ENCODE assay signal across 20 cellular contexts in the genomic region with DNA sequence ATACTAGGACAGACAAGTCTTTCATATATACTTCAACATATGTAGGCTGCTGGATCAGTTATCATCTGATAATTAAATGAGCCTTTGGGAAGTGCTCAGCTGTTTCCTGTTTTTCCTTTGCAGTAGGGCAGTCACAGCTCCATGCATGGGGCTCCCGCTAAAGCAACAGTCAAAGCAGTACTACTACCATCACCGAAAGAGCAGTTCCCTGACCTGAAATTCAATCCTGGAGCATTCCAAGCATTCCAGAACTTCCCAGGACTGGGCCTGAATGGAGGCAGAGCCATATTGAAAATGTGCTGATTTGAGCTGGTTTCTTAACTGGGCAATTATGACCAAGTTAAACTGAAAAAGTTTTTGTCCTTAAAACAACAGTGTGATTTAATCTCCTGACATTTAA. TPM values are rescaled to one million over a fixed set of nuclear protein-coding genes. Genes with fewer than 3 reads are reported as not detected.
A peak's percentile ranks its signal among the peaks of the same experiment; 100 is the strongest.
DNase-seq lines count a peak whose midpoint lies in the region; ATAC-seq, FAIRE-seq and TF ChIP-seq lines count a peak whose summit lies in the region.
"Had no signal": no experiment of that assay in that cellular context is flagged by ENCODE, and none has a peak within 500 bp of the region (broad histone marks: within the 10 kb centered on the region; RNA-seq: fewer than 3 reads in every experiment).

No MANE protein-coding gene starts in this region.

- BruUV-seq in endothelial cell of umbilical vein (replicated peaks; lab: Mats Ljungman, UMichigan) (no TSS peak), OCI-LY7 (replicated peaks; lab: Mats Ljungman, UMichigan) (no TSS peak)

- H3K79me2 ChIP-seq in endothelial cell of umbilical vein (ENCODE audit: control insufficient read depth, insufficient read depth, low read length): peaks cover 27% of the 10 kb centered on the region
- peaks cover 48% of the 10 kb centered on the region for H3K79me2 ChIP-seq in OCI-LY7 (ENCODE audit: insufficient read depth, low read depth, low read length)

- H3K9ac ChIP-seq in endothelial cell of umbilical vein (replicated peaks; ENCODE audit: extremely low read depth, insufficient read depth, low read length) (peak overlapping the region; percentile 50), kidney (ENCODE audit: low read length in 2 of 2) (no peak overlapping the region), neuronal stem cell (ENCODE audit: low read depth, low read length, poor library complexity) (no peak overlapping the region)

- no peaks in the 10 kb centered on the region for H3K9me1 ChIP-seq in endothelial cell of umbilical vein (replicated peaks; ENCODE audit: control insufficient read depth, extremely low read depth, insufficient read depth, low read length)

- no peak overlapping the region for H2BK15ac ChIP-seq in neuronal stem cell (ENCODE audit: low read length)

- TF ChIP-seq CTCF in endothelial cell of umbilical vein (IDR thresholded peaks at IDR 0.05; ENCODE audit: extremely low read depth in 1 of 2, insufficient read depth in 1 of 2, low read depth in 1 of 2, low read length in 2 of 2): no peak
- TF ChIP-seq CTCF in kidney (IDR thresholded peaks at IDR 0.05; ENCODE audit: borderline replicate concordance, extremely low read depth, insufficient read depth): no peak
- TF ChIP-seq CTCF in OCI-LY7 (conservative IDR thresholded peaks at IDR 0.05; ENCODE audit: low read length): no peak

- H4K20me1 ChIP-seq in endothelial cell of umbilical vein (replicated peaks; ENCODE audit: control insufficient read depth, extremely low read depth, insufficient read depth, low read length) (no peaks in the 10 kb centered on the region), OCI-LY7 (ENCODE audit: insufficient read depth, low read length) (no peaks in the 10 kb centered on the region)

- FAIRE-seq in endothelial cell of umbilical vein (lab: Jason Lieb, UNC) (peak; percentile 95), kidney (lab: Jason Lieb, UNC) (no peak)

- H3K9me3 ChIP-seq in endothelial cell of umbilical vein (replicated peaks; ENCODE audit: control insufficient read depth, insufficient read depth, low read length): no peaks in the 10 kb centered on the region
- H3K9me3 ChIP-seq in kidney (ENCODE audit: control insufficient read depth in 1 of 2, low read length in 2 of 2): peaks cover 0 to 6% of the 10 kb centered on the region in 2 donors
- peaks cover 4 to 16% of the 10 kb centered on the region in 2 donors for H3K9me3 ChIP-seq in neuronal stem cell (replicated peaks in 1 of 2; ENCODE audit: control insufficient read depth in 2 of 2, insufficient read depth in 1 of 2, low read depth in 1 of 2, low read length in 2 of 2)
- peaks cover 14% of the 10 kb centered on the region; the same call in 1 of the 2 replicates for H3K9me3 ChIP-seq in OCI-LY7 (ENCODE audit: low read length)
- H3K9me3 ChIP-seq: body of pancreas had no signal

- no peak overlapping the region for H4K91ac ChIP-seq in neuronal stem cell (ENCODE audit: low read depth, low read length, poor library complexity)

- H2BK5ac ChIP-seq in neuronal stem cell (ENCODE audit: low read length): no peak overlapping the region

- H3K4me1 ChIP-seq in endothelial cell of umbilical vein (ENCODE audit: control insufficient read depth, extremely low read depth, insufficient read depth, low read length) (peaks cover 40% of the 10 kb centered on the region), kidney (ENCODE audit: control insufficient read depth in 1 of 2, insufficient read depth in 1 of 2, low read depth in 1 of 2, low read length in 2 of 2) (no peaks in the 10 kb centered on the region), neuronal stem cell (ENCODE audit: control insufficient read depth in 2 of 2, insufficient read depth in 1 of 2, low read depth in 1 of 2, low read length in 2 of 2) (no peaks in the 10 kb centered on the region), OCI-LY7 (ENCODE audit: insufficient read depth, low read length, poor library complexity, severe bottlenecking) (peaks cover 14% of the 10 kb centered on the region)
- H3K4me1 ChIP-seq: body of pancreas had no signal

- CTCF ChIA-PET in endothelial cell of umbilical vein (lab: Charles Lee): interaction anchor here (0.7 to 1.3 kb wide), 5 partner anchors 8 to 286 kb away, joined by 3 to 9 read pairs (median 3); a partner anchor contains a TSS
- CTCF ChIA-PET in OCI-LY7 (lab: Charles Lee; ENCODE audit: unreplicated experiment): no interaction called here

- ATAC-seq in GM19397 (IDR thresholded peaks at IDR 0.05; ENCODE audit: unreplicated experiment): no peak
- ATAC-seq: activated CD8-positive, alpha-beta T cell treated with anti-CD3 and anti-CD28 coated beads for 36 hours; activated T-helper 17 cell treated with anti-CD3 and anti-CD28 coated beads, Interleukin-2, amount 50 U/mL, for 72 hours; body of pancreas; Right ventricle myocardium inferior had no signal

- H2AK5ac ChIP-seq in neuronal stem cell (ENCODE audit: low read depth, low read length): no peak overlapping the region

- no peaks in the 10 kb centered on the region for H3K79me1 ChIP-seq in neuronal stem cell (ENCODE audit: low read depth, low read length)

- H2BK12ac ChIP-seq in neuronal stem cell (ENCODE audit: low read length): no peak overlapping the region

- POLR2A ChIA-PET in endothelial cell of umbilical vein (lab: Charles Lee) (interaction anchor here (1.2 kb wide), 1 partner anchor 21 kb away, joined by 14 read pairs; a partner anchor contains a TSS), OCI-LY7 (lab: Charles Lee) (interaction anchor here (0.6 to 3.9 kb wide), 4 partner anchors 8 to 61 kb away, joined by 4 to 11 read pairs (median 8); a partner anchor contains a TSS)

- DNase-seq in AG08395 (ENCODE audit: low spot score) (peak; percentile 14), LHCN-M2 (ENCODE audit: low read depth) (peak; percentile 89), endothelial cell of umbilical vein (ENCODE audit: low read depth, low spot score) (peak; percentile 96), left kidney (ENCODE audit: low read depth, low spot score) (peak; percentile 35), kidney (no peak), neuronal stem cell (ENCODE audit: low spot score) (no peak), OCI-LY7 (ENCODE audit: low spot score) (no peak)
- DNase-seq: ACHN; activated CD8-positive, alpha-beta T cell treated with anti-CD3 and anti-CD28 coated beads for 36 hours; body of pancreas; effector memory CD4-positive, alpha-beta T cell; hippocampal formation; Karpas-422; midbrain; NCI-H187; stimulated activated CD4-positive, alpha-beta T cell treated with anti-CD3 and anti-CD28 coated beads, Interleukin-1b, Interleukin-23, amount 100 ng/mL, for 48 hours had no signal

- H3K27ac ChIP-seq in endothelial cell of umbilical vein (ENCODE audit: insufficient read depth, low read depth, low read length) (peak overlapping the region; percentile 63), kidney (ENCODE audit: low read depth in 2 of 2, low read length in 2 of 2) (no peak overlapping the region), neuronal stem cell (replicated peaks; ENCODE audit: low read length) (no peak overlapping the region), OCI-LY7 (ENCODE audit: low read depth, low read length, poor library complexity, severe bottlenecking) (no peak overlapping the region)
- H3K27ac ChIP-seq: body of pancreas, tibial nerve had no signal

- H3K4me3 ChIP-seq in endothelial cell of umbilical vein (replicated peaks in 1 of 3; ENCODE audit: insufficient read depth in 1 of 3, low read depth in 1 of 3, low read length in 3 of 3): no peak overlapping the region
- H3K4me3 ChIP-seq in kidney (ENCODE audit: low read length in 2 of 2): no peak overlapping the region
- no peak overlapping the region for H3K4me3 ChIP-seq in neuronal stem cell (ENCODE audit: low read length in 2 of 2)
- H3K4me3 ChIP-seq in OCI-LY7 (ENCODE audit: low read depth, low read length, poor library complexity, severe bottlenecking): no peak overlapping the region
- H3K4me3 ChIP-seq: body of pancreas, tibial nerve had no signal

- H2AFZ ChIP-seq in endothelial cell of umbilical vein (ENCODE audit: low read depth, low read length) (no peak overlapping the region), neuronal stem cell (ENCODE audit: low read length) (no peak overlapping the region), OCI-LY7 (ENCODE audit: low read length) (no peak overlapping the region)

- no peaks in the 10 kb centered on the region for H3K9me2 ChIP-seq in OCI-LY7 (ENCODE audit: insufficient read depth, low read length)

- intact Hi-C loops in endothelial cell of umbilical vein (cut with micrococcal nuclease) (no loop called here), kidney (cut with DNase I) (no loop called here), OCI-LY7 (cut with micrococcal nuclease; ENCODE audit: unreplicated experiment) (no loop called here)

- H3K27me3 ChIP-seq in endothelial cell of umbilical vein (ENCODE audit: control insufficient read depth in 2 of 2, insufficient read depth in 2 of 2, low read length in 2 of 2): no peaks in the 10 kb centered on the region
- H3K27me3 ChIP-seq in neuronal stem cell (ENCODE audit: control insufficient read depth in 3 of 3, insufficient read depth in 3 of 3, low read depth in 1 of 3, low read length in 3 of 3): no peaks in the 10 kb centered on the region
- H3K27me3 ChIP-seq: body of pancreas, tibial nerve had no signal

- WGBS in neuronal stem cell (ENCODE audit: extremely low coverage in 2 of 2, insufficient read length in 2 of 2, insufficient replicate concordance in 1 of 2), 2 donors: no CpG with 5 or more reads among the region's 2 CpGs

- dilution Hi-C loops in endothelial cell of umbilical vein (cut with MboI; ENCODE audit: extremely low pct_ligation_motif_present, low sequenced_read_pairs): no loop called here

- H3K4ac ChIP-seq in neuronal stem cell (ENCODE audit: low read length): no peak overlapping the region

- no peak overlapping the region for H4K8ac ChIP-seq in neuronal stem cell (ENCODE audit: low read depth, low read length)

- no peak overlapping the region for H3K18ac ChIP-seq in neuronal stem cell (ENCODE audit: low read length)

- H3K4me2 ChIP-seq in endothelial cell of umbilical vein (ENCODE audit: insufficient read depth, low read length): peak overlapping the region; percentile 59
- H3K4me2 ChIP-seq in neuronal stem cell (ENCODE audit: insufficient read depth, low read length, poor library complexity, severe bottlenecking): no peak overlapping the region
- H3K4me2 ChIP-seq in OCI-LY7 (ENCODE audit: low read length): no peak overlapping the region

- no peaks in the 10 kb centered on the region for H3K36me3 ChIP-seq in endothelial cell of umbilical vein (ENCODE audit: control insufficient read depth in 2 of 2, extremely low read depth in 1 of 2, insufficient read depth in 2 of 2, low read length in 2 of 2)
- H3K36me3 ChIP-seq in kidney (ENCODE audit: control insufficient read depth in 1 of 2, insufficient read depth in 2 of 2, low read length in 2 of 2): no peaks in the 10 kb centered on the region
- peaks cover 0 to 2% of the 10 kb centered on the region in 2 donors for H3K36me3 ChIP-seq in neuronal stem cell (replicated peaks in 1 of 2; ENCODE audit: control insufficient read depth in 2 of 2, insufficient read depth in 2 of 2, low read length in 2 of 2)
- H3K36me3 ChIP-seq in OCI-LY7 (ENCODE audit: insufficient read depth, low read length): peaks cover 13% of the 10 kb centered on the region

- no peak overlapping the region for H3K23ac ChIP-seq in neuronal stem cell (ENCODE audit: low read depth, low read length, poor library complexity)

- no peak for TF ChIP-seq POLR2A in endothelial cell of umbilical vein (IDR thresholded peaks at IDR 0.05; ENCODE audit: low read depth, low read length)

- no peak overlapping the region for H3K14ac ChIP-seq in neuronal stem cell (ENCODE audit: low read length)

- no peak overlapping the region for H2BK120ac ChIP-seq in neuronal stem cell (ENCODE audit: low read depth, low read length)

RNA-seq across cellular contexts. Expression of a gene that starts 20.5 kb away (rescaled TPM):
- total RNA-seq in LHCN-M2 (2014; rRNA removed) (87.2 and 138 TPM in 2 replicates), endothelial cell of umbilical vein (24.0 and 25.1 TPM in 2 replicates), kidney (49.0 TPM), OCI-LY7 (2022) (37.5 and 40.8 TPM in 2 replicates)
- polyA plus RNA-seq in LHCN-M2 (2012): 24.0 TPM
- polyA plus RNA-seq in endothelial cell of umbilical vein (32.3 and 36.7 TPM in 2 replicates), kidney (ENCODE audit: insufficient read depth, low read depth, low replicate concordance) (86.5 TPM)
- 35.1 and 35.4 TPM in 2 replicates for polyA plus RNA-seq in endothelial cell of umbilical vein (2011; cell fraction: cytosol; rRNA removed)
- polyA plus RNA-seq in endothelial cell of umbilical vein (2011; cell fraction: nucleus; rRNA removed): 35.6 and 38.5 TPM in 2 replicates
- polyA plus RNA-seq in endothelial cell of umbilical vein (2012): 25.1 and 33.0 TPM in 2 replicates
- 13.9 and 19.4 TPM in 2 replicates for polyA minus RNA-seq in endothelial cell of umbilical vein
- 10.9 TPM for polyA minus RNA-seq in endothelial cell of umbilical vein (2011; cell fraction: cytosol; rRNA and poly(A)+ RNA removed)
- 22.0 and 26.0 TPM in 2 replicates for polyA minus RNA-seq in endothelial cell of umbilical vein (2011; cell fraction: nucleus; rRNA and poly(A)+ RNA removed)
- 48.7 TPM for polyA plus RNA-seq in neuronal stem cell (2013, experiment 1 of 2)
- polyA plus RNA-seq in neuronal stem cell (2013, experiment 2 of 2): 49.4 TPM
- total RNA-seq in OCI-LY7 (2014; rRNA removed; shearing (Covaris generic)): 41.6 and 51.3 TPM in 2 replicates

Comparison
In these comparisons a context has a peak if more than half of its experiments do, and no peak if none do; other contexts are left out.
1. DNase-seq: peak in AG08395 (single experiment), LHCN-M2 (single experiment), endothelial cell of umbilical vein (single experiment) and left kidney (single experiment); none in kidney (single experiment), neuronal stem cell (single experiment) and OCI-LY7 (single experiment).